Comparison of ENCODE assay signal across 24 cellular contexts in genomic region chr5:128665747-128666355, GRCh38.
"Had no signal": no experiment of that assay in that cellular context is flagged by ENCODE, and none has a peak within 500 bp of the region (broad histone marks: within the 10 kb centered on the region; RNA-seq: fewer than 3 reads in every experiment).

No MANE protein-coding gene starts in this region.

- H3K36me3 ChIP-seq: colonic mucosa, esophagus muscularis mucosa, neural progenitor cell, prostate gland, right atrium auricular region, suprapubic skin, transverse colon, upper lobe of right lung, uterus had no signal

- H3K27ac ChIP-seq: colonic mucosa, esophagus muscularis mucosa, neural progenitor cell, prostate gland, right atrium auricular region, suprapubic skin, transverse colon, upper lobe of right lung, uterus had no signal

- FAIRE-seq: keratinocyte had no signal

- DNase-seq: colonic mucosa; effector CD8-positive, alpha-beta T cell; endodermal cell; foreskin melanocyte; mesendoderm; midbrain; naive thymus-derived CD4-positive, alpha-beta T cell; stimulated activated CD4-positive, alpha-beta T cell treated with anti-CD3 and anti-CD28 coated beads, Interleukin-12 subunit alpha, Interleukin-12 subunit beta, amount 100 ng/mL, for 4 hours; stimulated activated CD4-positive, alpha-beta T cell treated with anti-CD3 and anti-CD28 coated beads, Interleukin-1b, Interleukin-23, amount 100 ng/mL, for 48 hours; stimulated activated CD4-positive, alpha-beta T cell treated with anti-CD3 and anti-CD28 coated beads, Interleukin-4, amount 100 ng/mL, for 1 hour; stimulated activated CD8-positive, alpha-beta memory T cell treated with anti-CD3 and anti-CD28 coated beads, Interleukin-4, amount 100 ng/mL, for 48 hours; stimulated activated naive CD4-positive, alpha-beta T cell; stimulated activated naive CD8-positive, alpha-beta T cell treated with anti-CD3 and anti-CD28 coated beads, Interleukin-15, amount 100 ng/mL, for 72 hours; transverse colon; upper lobe of right lung; uterus had no signal

- ATAC-seq: naive thymus-derived CD4-positive, alpha-beta T cell; sciatic nerve; stimulated activated naive CD8-positive, alpha-beta T cell treated with anti-CD3 and anti-CD28 coated beads, Interleukin-15, amount 100 ng/mL, for 72 hours; upper lobe of right lung had no signal

- H3K4me2 ChIP-seq: neural progenitor cell, smooth muscle cell had no signal

- H3K4me3 ChIP-seq: colonic mucosa, esophagus muscularis mucosa, neural progenitor cell, prostate gland, right atrium auricular region, smooth muscle cell, suprapubic skin, transverse colon, upper lobe of right lung, uterus had no signal

- H2AFZ ChIP-seq: neural progenitor cell had no signal

- H3K9me3 ChIP-seq: colonic mucosa, esophagus muscularis mucosa, prostate gland, right atrium auricular region, suprapubic skin, transverse colon, upper lobe of right lung, uterus had no signal

- H3K4me1 ChIP-seq: colonic mucosa, esophagus muscularis mucosa, neural progenitor cell, prostate gland, right atrium auricular region, suprapubic skin, transverse colon, upper lobe of right lung, uterus had no signal

- H3K27me3 ChIP-seq: colonic mucosa, esophagus muscularis mucosa, neural progenitor cell, right atrium auricular region, suprapubic skin, transverse colon, upper lobe of right lung, uterus had no signal

- H3K9ac ChIP-seq: neural progenitor cell had no signal
